Comparison of ENCODE assay signal across 7 cellular contexts in the genomic region with DNA sequence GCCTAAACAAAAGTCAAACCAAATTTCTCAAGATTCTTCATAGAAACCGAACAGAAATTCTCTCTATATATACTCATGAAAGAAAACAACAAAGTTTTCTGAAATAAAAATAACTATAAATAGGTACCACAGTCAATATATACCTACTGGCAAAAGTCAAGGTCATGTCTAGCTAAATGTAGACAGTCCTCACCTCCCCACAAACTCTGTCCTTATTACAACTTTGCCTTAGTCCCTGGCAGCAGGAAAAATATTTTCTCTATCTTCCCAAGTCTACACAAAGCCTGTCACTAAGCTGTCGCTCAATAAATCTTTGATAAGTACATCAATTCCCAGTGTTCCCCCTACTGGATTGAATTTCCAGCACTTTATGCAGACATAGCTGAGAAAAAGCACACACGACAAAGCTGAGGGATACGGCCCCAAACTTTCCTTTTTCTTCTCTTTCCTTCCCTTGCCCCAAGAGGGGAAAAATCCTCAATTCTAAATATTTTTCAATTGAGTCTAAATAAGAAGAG. TPM values are rescaled to one million over a fixed set of nuclear protein-coding genes. Genes with fewer than 3 reads are reported as not detected.
DNase-seq lines count a peak whose midpoint lies in the region; ATAC-seq and TF ChIP-seq lines count a peak whose summit lies in the region.

No MANE protein-coding gene starts in this region.

- no peaks in the 10 kb centered on the region for H3K36me3 ChIP-seq in skeletal muscle satellite cell (ENCODE audit: insufficient read depth, low read length)

- H3K9me3 ChIP-seq in T-helper 17 cell (ENCODE audit: control insufficient read depth, low read length, poor library complexity, severe bottlenecking) (no peaks in the 10 kb centered on the region), skeletal muscle satellite cell (replicated peaks; ENCODE audit: low read length) (no peaks in the 10 kb centered on the region)

- peak overlapping the region; percentile 88 for H3K4me3 ChIP-seq in HFF-Myc (replicated peaks; ENCODE audit: low read depth, low read length)
- H3K4me3 ChIP-seq in foreskin fibroblast (ENCODE audit: low read depth in 1 of 2, low read length in 2 of 2) = peak overlapping the region; percentile 72 to 95
- peak overlapping the region; percentile 98 for H3K4me3 ChIP-seq in skeletal muscle satellite cell (ENCODE audit: low read length)

- ATAC-seq in T-helper 17 cell = no peak
- no peak for ATAC-seq in HG02623 (IDR thresholded peaks at IDR 0.05; ENCODE audit: unreplicated experiment)

- peak overlapping the region; percentile 71 for H3K9ac ChIP-seq in skeletal muscle satellite cell (ENCODE audit: low read depth, low read length)

- H3K36me3 Mint-ChIP-seq in T-helper 17 cell (ENCODE audit: low read depth) = peaks cover 2% of the 10 kb centered on the region

- no peak for DNase-seq in HFF-Myc (ENCODE audit: extremely low read depth, low read depth)
- DNase-seq in T-helper 17 cell = no peak
- DNase-seq in foreskin fibroblast = no peak
- DNase-seq in HuH-7.5 (ENCODE audit: low spot score) = no peak
- no peak for DNase-seq in NAMALWA (ENCODE audit: low spot score)

- no peaks in the 10 kb centered on the region for H3K27me3 ChIP-seq in skeletal muscle satellite cell (ENCODE audit: control insufficient read depth, insufficient read depth, low read length)

- peaks cover 48% of the 10 kb centered on the region for H3K4me1 ChIP-seq in skeletal muscle satellite cell (ENCODE audit: control insufficient read depth, insufficient read depth, low read length)

- H3K4me3 Mint-ChIP-seq in T-helper 17 cell = peak overlapping the region; percentile 97

- peak overlapping the region; percentile 97 for H3K27ac Mint-ChIP-seq in T-helper 17 cell

- H3K4me1 Mint-ChIP-seq in T-helper 17 cell = peaks cover 48% of the 10 kb centered on the region

- no peaks in the 10 kb centered on the region for H3K27me3 Mint-ChIP-seq in T-helper 17 cell

- peak overlapping the region; percentile 90 for H3K4me2 ChIP-seq in skeletal muscle satellite cell (ENCODE audit: low read length)

- TF ChIP-seq CTCF in HFF-Myc (IDR thresholded peaks at IDR 0.05; ENCODE audit: low read depth, low read length, missing control alignments) (no peak), foreskin fibroblast (IDR thresholded peaks at IDR 0.05; ENCODE audit: low read depth, low read length) (no peak)

RNA-seq across cellular contexts. Expression of gene CFAP20, which starts 2.7 kb away (rescaled TPM):
- total RNA-seq in T-helper 17 cell = 100 to 1,000 TPM; 121 to 195 TPM
- 30.7 and 33.4 TPM in 2 replicates for total RNA-seq in skeletal muscle satellite cell (2012; rRNA removed)
